26 cellular contexts compared by ENCODE assay signal in genomic region chr4:75126058-75126457, GRCh38.
A peak's percentile ranks its signal among the peaks of the same experiment; 100 is the strongest.
DNase-seq lines count a peak whose midpoint lies in the region; ATAC-seq and TF ChIP-seq lines count a peak whose summit lies in the region.
"Had no signal": no experiment of that assay in that cellular context is flagged by ENCODE, and none has a peak within 500 bp of the region (broad histone marks: within the 10 kb centered on the region; RNA-seq: fewer than 3 reads in every experiment).

No MANE protein-coding gene starts in this region.

- no peak overlapping the region for H2AFZ ChIP-seq in KMS-11 (ENCODE audit: low read depth)

- no peak overlapping the region for H3K27ac Mint-ChIP-seq in neural crest cell (ENCODE audit: unreplicated experiment)
- H3K27ac Mint-ChIP-seq: activated CD4-positive, alpha-beta T cell treated with anti-CD3 and anti-CD28 coated beads for 36 hours; T-helper 1 cell treated with Interleukin-12 subunit alpha and Interleukin-12 subunit beta and Interleukin-4 antibody, amounts not matched to agents 30 μg/mL and 1 μg/mL, for 36 hours had no signal

- no peaks in the 10 kb centered on the region for H3K36me3 ChIP-seq in KMS-11 (ENCODE audit: insufficient read depth)
- H3K36me3 ChIP-seq: BE2C, upper lobe of right lung had no signal

- H3K4me2 ChIP-seq in KMS-11: peak overlapping the region; percentile 15; the same call in 1 of the 2 replicates

- peak overlapping the region; percentile 59; the same call in 1 of the 2 replicates for H3K27ac ChIP-seq in KMS-11
- H3K27ac ChIP-seq in foreskin keratinocyte: peak overlapping the region; percentile 73
- H3K27ac ChIP-seq: 22Rv1, SK-N-MC, upper lobe of right lung had no signal

- peak overlapping the region; percentile 45; the same call in 1 of the 2 replicates for H3K9ac ChIP-seq in KMS-11

- H3K9me3 Mint-ChIP-seq in neural crest cell: peaks cover 3% of the 10 kb centered on the region

- H3K4me1 ChIP-seq in KMS-11 (ENCODE audit: low read depth, poor library complexity, severe bottlenecking): peaks cover 4% of the 10 kb centered on the region
- H3K4me1 ChIP-seq in foreskin keratinocyte: peaks cover 7% of the 10 kb centered on the region
- H3K4me1 ChIP-seq: BE2C, upper lobe of right lung had no signal

- no peaks in the 10 kb centered on the region for H3K27me3 Mint-ChIP-seq in neural crest cell (ENCODE audit: low read depth)
- H3K27me3 Mint-ChIP-seq: activated CD4-positive, alpha-beta T cell treated with anti-CD3 and anti-CD28 coated beads for 36 hours had no signal

- H3K4me3 Mint-ChIP-seq in neural crest cell: peak overlapping the region; percentile 90
- H3K4me3 Mint-ChIP-seq: activated CD4-positive, alpha-beta T cell treated with anti-CD3 and anti-CD28 coated beads for 36 hours; T-helper 1 cell treated with Interleukin-12 subunit alpha and Interleukin-12 subunit beta and Interleukin-4 antibody, amounts not matched to agents 30 μg/mL and 1 μg/mL, for 36 hours had no signal

- no peak for ATAC-seq in foreskin keratinocyte
- ATAC-seq: activated CD4-positive, alpha-beta T cell treated with anti-CD3 and anti-CD28 coated beads for 36 hours; esophagus mucosa; upper lobe of right lung had no signal

- peaks cover 12% of the 10 kb centered on the region for H3K4me1 Mint-ChIP-seq in neural crest cell
- H3K4me1 Mint-ChIP-seq: activated CD4-positive, alpha-beta T cell treated with anti-CD3 and anti-CD28 coated beads for 36 hours; brain had no signal

- DNase-seq in DMS153 treated with DMSO at 0.1 percent for 48 hours (lab: John Stamatoyannopoulos, UW; ENCODE audit: unreplicated experiment) (peak; percentile 13), DMS153 (lab: John Stamatoyannopoulos, UW) (no peak), foreskin keratinocyte (no peak), neural crest cell (ENCODE audit: low read depth, low spot score) (no peak), amygdala (lab: John Stamatoyannopoulos, UW) (no peak), NCI-H226 (no peak)
- DNase-seq in stimulated activated CD8-positive, alpha-beta memory T cell treated with anti-CD3 and anti-CD28 coated beads, Interleukin-4, amount 100 ng/mL, for 48 hours: no peak
- DNase-seq: activated CD4-positive, alpha-beta T cell treated with anti-CD3 and anti-CD28 coated beads for 36 hours; activated CD8-positive, alpha-beta memory T cell treated with anti-CD3 and anti-CD28 coated beads for 24 hours; activated gamma-delta T cell treated with Interleukin-2 at 50 U/mL for 16 hours; activated T-cell treated with anti-CD3 and anti-CD28 coated beads, Interleukin-2, amount 50 U/mL, for 1 hour; BE2C; effector CD4-positive, alpha-beta T cell; EL; KG1; NCI-H1436 treated with DMSO at 0.1 percent for 48 hours; NCI-H2171; nucleus accumbens; substantia nigra; upper lobe of right lung had no signal

- H3K4me3 ChIP-seq in KMS-11 (IDR thresholded peaks at IDR 0.05; ENCODE audit: insufficient read depth, low read depth, low read length): no peak overlapping the region
- H3K4me3 ChIP-seq: SK-N-MC, upper lobe of right lung had no signal

- no peak for TF ChIP-seq CTCF in KMS-11 (conservative IDR thresholded peaks at IDR 0.05; ENCODE audit: low read depth, low read length)
- TF ChIP-seq CTCF in foreskin keratinocyte (conservative IDR thresholded peaks at IDR 0.05): no peak
- no peak for TF ChIP-seq CTCF in neural crest cell (conservative IDR thresholded peaks at IDR 0.05)

- no peaks in the 10 kb centered on the region for H3K79me2 ChIP-seq in KMS-11 (ENCODE audit: insufficient read depth, low read depth)

- peaks cover 16% of the 10 kb centered on the region for H3K36me3 Mint-ChIP-seq in neural crest cell (ENCODE audit: low read depth)
- H3K36me3 Mint-ChIP-seq: brain had no signal

- no peaks in the 10 kb centered on the region for H4K20me1 ChIP-seq in KMS-11 (ENCODE audit: insufficient read depth)

- H3K27me3 ChIP-seq in KMS-11 (ENCODE audit: insufficient read depth, low read depth) (no peaks in the 10 kb centered on the region), foreskin keratinocyte (no peaks in the 10 kb centered on the region)
- H3K27me3 ChIP-seq: BE2C, upper lobe of right lung had no signal
